Comparison of ENCODE assay signal across 26 cellular contexts in genomic region chr12:130263996-130264395, GRCh38.
"Had no signal": no experiment of that assay in that cellular context is flagged by ENCODE, and none has a peak within 500 bp of the region (broad histone marks: within the 10 kb centered on the region; RNA-seq: fewer than 3 reads in every experiment).

No MANE protein-coding gene starts in this region.

- H3K27ac ChIP-seq: colonic mucosa, coronary artery, dorsolateral prefrontal cortex, epithelial cell of prostate, esophagus muscularis mucosa, esophagus squamous epithelium, foreskin keratinocyte, gastrocnemius medialis, gastroesophageal sphincter, heart left ventricle, heart right ventricle had no signal

- H3K4me3 ChIP-seq: colonic mucosa, coronary artery, dorsolateral prefrontal cortex, esophagus muscularis mucosa, esophagus squamous epithelium, gastrocnemius medialis, gastroesophageal sphincter, heart left ventricle, heart right ventricle had no signal

- H3K36me3 ChIP-seq: colonic mucosa, esophagus muscularis mucosa, esophagus squamous epithelium, gastrocnemius medialis, gastroesophageal sphincter, heart left ventricle, heart right ventricle had no signal

- DNase-seq: colonic mucosa; cortex of kidney; dermis blood vessel endothelial cell; dorsolateral prefrontal cortex; effector CD4-positive, alpha-beta T cell; effector CD8-positive, alpha-beta T cell; effector memory CD4-positive, alpha-beta T cell; effector memory CD8-positive, alpha-beta T cell; erythroblast; esophagus squamous epithelium; foreskin fibroblast; foreskin keratinocyte; foreskin melanocyte; gastrocnemius medialis; glutamatergic neuron; heart left ventricle; heart right ventricle had no signal

- H3K27me3 ChIP-seq: colonic mucosa, foreskin keratinocyte, gastrocnemius medialis had no signal

- H3K4me1 ChIP-seq: colonic mucosa, esophagus muscularis mucosa, esophagus squamous epithelium, foreskin keratinocyte, gastrocnemius medialis, gastroesophageal sphincter, heart left ventricle, heart right ventricle had no signal

- H3K9me3 ChIP-seq: colonic mucosa, esophagus squamous epithelium, gastrocnemius medialis, gastroesophageal sphincter, heart right ventricle had no signal

- FAIRE-seq: colon, endometrium, endothelial cell of umbilical vein, frontal cortex had no signal

- ATAC-seq: effector memory CD8-positive, alpha-beta T cell; esophagus mucosa; foreskin keratinocyte; gastrocnemius medialis; gastroesophageal sphincter; heart left ventricle; heart right ventricle had no signal
